17 cellular contexts compared by ENCODE assay signal in genomic region chr4:78779280-78779679, GRCh38. TPM values are rescaled to one million over a fixed set of nuclear protein-coding genes. Genes with fewer than 3 reads are reported as not detected.
DNase-seq lines count a peak whose midpoint lies in the region; ATAC-seq and TF ChIP-seq lines count a peak whose summit lies in the region.
"Had no signal": no experiment of that assay in that cellular context is flagged by ENCODE, and none has a peak within 500 bp of the region (broad histone marks: within the 10 kb centered on the region; RNA-seq: fewer than 3 reads in every experiment).

No MANE protein-coding gene starts in this region.

- H3K4me1 Mint-ChIP-seq in CD8-positive, alpha-beta memory T cell, result peaks cover 19 to 24% (median 19%) of the 10 kb centered on the region in 3 donors

- no peak overlapping the region for H3K4me3 ChIP-seq in CD8-positive, alpha-beta memory T cell (ENCODE audit: low read length)
- H3K4me3 ChIP-seq in SJCRH30, result peak overlapping the region; percentile 96; the same call in 1 of the 2 replicates
- H3K4me3 ChIP-seq in ascending aorta, result no peak overlapping the region
- H3K4me3 ChIP-seq: uterus had no signal

- ATAC-seq in GM18870 (IDR thresholded peaks at IDR 0.05; ENCODE audit: unreplicated experiment), result peak; percentile 31
- ATAC-seq: activated CD4-positive, CD25-positive, alpha-beta regulatory T cell treated with anti-CD3 and anti-CD28 coated beads, Interleukin-2, amount 50 U/mL, for 24 hours; natural killer cell treated with Interleukin-12 subunit alpha and Interleukin-12 subunit beta and Interleukin-15 and Interleukin-18, amount 100 ng/mL, for 72 hours had no signal

- POLR2A ChIA-PET in CD8-positive, alpha-beta memory T cell (lab: Charles Lee), result no interaction called here

- intact Hi-C loops in posterior cingulate gyrus (cut with DNase I) (loop anchor here (5.0 kb wide), 3 partner anchors 78 to 167 kb away; no protein-coding TSS in a partner anchor), ascending aorta (cut with DNase I) (loop anchor here (5.0 to 10.0 kb wide), 2 partner anchors 147 to 1406 kb away; no protein-coding TSS in a partner anchor)

- H3K36me3 ChIP-seq in CD8-positive, alpha-beta memory T cell (ENCODE audit: insufficient read depth, low read length), result no peaks in the 10 kb centered on the region
- H3K36me3 ChIP-seq in SJCRH30, result no peaks in the 10 kb centered on the region
- H3K36me3 ChIP-seq in ascending aorta, result no peaks in the 10 kb centered on the region
- H3K36me3 ChIP-seq: uterus had no signal

- no peaks in the 10 kb centered on the region for H3K9me3 ChIP-seq in CD8-positive, alpha-beta memory T cell (ENCODE audit: low read length)
- no peaks in the 10 kb centered on the region for H3K9me3 ChIP-seq in SJCRH30 (replicated peaks)
- H3K9me3 ChIP-seq in ascending aorta, result no peaks in the 10 kb centered on the region
- H3K9me3 ChIP-seq: uterus had no signal

- H3K27ac ChIP-seq in CD8-positive, alpha-beta memory T cell (ENCODE audit: low read depth, low read length), result peak overlapping the region; percentile 73
- peak overlapping the region; percentile 45 for H3K27ac ChIP-seq in SJCRH30
- no peak overlapping the region for H3K27ac ChIP-seq in ascending aorta
- H3K27ac ChIP-seq: SK-N-MC, uterus had no signal

- H3K36me3 Mint-ChIP-seq in CD8-positive, alpha-beta memory T cell, result peaks cover 0 to 8% (median 0%) of the 10 kb centered on the region in 3 donors
- H3K36me3 Mint-ChIP-seq: CD14-positive monocyte; natural killer cell treated with Interleukin-12 subunit alpha and Interleukin-12 subunit beta and Interleukin-15 and Interleukin-18, amount 100 ng/mL, for 72 hours had no signal

- H3K4me1 ChIP-seq in CD8-positive, alpha-beta memory T cell (ENCODE audit: insufficient read depth, low read length), result peaks cover 30% of the 10 kb centered on the region
- H3K4me1 ChIP-seq in SJCRH30, result peaks cover 32% of the 10 kb centered on the region
- H3K4me1 ChIP-seq in ascending aorta, result peaks cover 4 to 12% of the 10 kb centered on the region in 2 donors

- no peak overlapping the region for H3K4me3 Mint-ChIP-seq in CD8-positive, alpha-beta memory T cell
- H3K4me3 Mint-ChIP-seq: CD14-positive monocyte; natural killer cell treated with Interleukin-12 subunit alpha and Interleukin-12 subunit beta and Interleukin-15 and Interleukin-18, amount 100 ng/mL, for 72 hours had no signal

- no peak for TF ChIP-seq CTCF in ascending aorta (IDR thresholded peaks at IDR 0.05)

- no peaks in the 10 kb centered on the region for H3K9me3 Mint-ChIP-seq in CD8-positive, alpha-beta memory T cell
- H3K9me3 Mint-ChIP-seq: CD14-positive monocyte; natural killer cell treated with Interleukin-12 subunit alpha and Interleukin-12 subunit beta and Interleukin-15 and Interleukin-18, amount 100 ng/mL, for 72 hours had no signal

- no peaks in the 10 kb centered on the region for H3K27me3 ChIP-seq in CD8-positive, alpha-beta memory T cell (ENCODE audit: insufficient read depth, low read length, poor library complexity, severe bottlenecking)
- H3K27me3 ChIP-seq in SJCRH30, result no peaks in the 10 kb centered on the region
- H3K27me3 ChIP-seq in ascending aorta, result no peaks in the 10 kb centered on the region
- H3K27me3 ChIP-seq: uterus had no signal

- H3K27ac Mint-ChIP-seq in CD8-positive, alpha-beta memory T cell, result no peak overlapping the region
- H3K27ac Mint-ChIP-seq: CD14-positive monocyte; natural killer cell treated with Interleukin-12 subunit alpha and Interleukin-12 subunit beta and Interleukin-15 and Interleukin-18, amount 100 ng/mL, for 72 hours had no signal

- CTCF ChIA-PET in CD8-positive, alpha-beta memory T cell (lab: Charles Lee), result no interaction called here

- H3K27me3 Mint-ChIP-seq in CD8-positive, alpha-beta memory T cell, result peaks cover 0 to 3% of the 10 kb centered on the region in 2 donors
- H3K27me3 Mint-ChIP-seq: natural killer cell treated with Interleukin-12 subunit alpha and Interleukin-12 subunit beta and Interleukin-15 and Interleukin-18, amount 100 ng/mL, for 72 hours had no signal

- no peak for DNase-seq in CD8-positive, alpha-beta memory T cell
- DNase-seq in SJCRH30 (peak in 1 of 2 experiments; percentile 39), kidney tubule cell (ENCODE audit: low spot score) (peak; percentile 14), NCI-H345 (lab: John Stamatoyannopoulos, UW) (no peak), SHP77 treated with DMSO at 0.1 percent for 48 hours (lab: John Stamatoyannopoulos, UW) (no peak), posterior cingulate gyrus (no peak), ascending aorta (ENCODE audit: low spot score in 2 of 2) (no peak)
- DNase-seq: activated T-cell treated with anti-CD3 and anti-CD28 coated beads, Interleukin-2, amount 50 U/mL, for 1 hour; anterior cingulate cortex; NCI-H1048; NCI-H526; uterus had no signal

RNA-seq across cellular contexts. Expression of gene BMP2K, which starts 3.1 kb away (rescaled TPM):
- 10 to 100 TPM; 20.1 to 20.7 TPM for total RNA-seq in CD8-positive, alpha-beta memory T cell
- 1.6 TPM for polyA plus RNA-seq in CD8-positive, alpha-beta memory T cell
- total RNA-seq in SJCRH30 (2014; rRNA removed; shearing (Covaris generic)), result 42.6 and 56.1 TPM in 2 replicates
- total RNA-seq in ascending aorta, result 16.6 TPM

Comparison
In these comparisons a context has a peak if more than half of its experiments do, and no peak if none do; other contexts are left out.
1. H3K27ac ChIP-seq: peak in CD8-positive, alpha-beta memory T cell (single experiment) and SJCRH30 (single experiment); none in ascending aorta (0 of 2).